ENCODE assay signal across 1 cellular context in genomic region chr15:44728576-44729393, GRCh38.
TF ChIP-seq lines count a peak whose summit lies in the region.

No MANE protein-coding gene starts in this region.

TF ChIP-seq in HepG2, 621 proteins besides CTCF, POLR2A, EP300 and RAD21 (continued from another document and continues in another):
- TF ChIP-seq TFDP2 (CRISPR knock-in tag; IDR thresholded peaks at IDR 0.05): no peak; the same call in 1 of the 2 replicates
- TF ChIP-seq ZNF501 (CRISPR knock-in tag; IDR thresholded peaks at IDR 0.05): peak; percentile 59; the same call in 1 of the 2 replicates
- no peak for TF ChIP-seq ZNF382 (CRISPR knock-in tag; IDR thresholded peaks at IDR 0.05; ENCODE audit: borderline replicate concordance)
- TF ChIP-seq ATF5 (CRISPR knock-in tag; IDR thresholded peaks at IDR 0.05; ENCODE audit: low read depth): no peak
- no peak; the same call in 1 of the 2 replicates for TF ChIP-seq ZNF891 (CRISPR knock-in tag; IDR thresholded peaks at IDR 0.05)
- peak; percentile 59; the same call in 1 of the 2 replicates for TF ChIP-seq ZNF839 (CRISPR knock-in tag; IDR thresholded peaks at IDR 0.05; ENCODE audit: borderline replicate concordance)
- peak; percentile 66; the same call in 1 of the 2 replicates for TF ChIP-seq ARNT2 (CRISPR knock-in tag; IDR thresholded peaks at IDR 0.05; ENCODE audit: low read depth)
- TF ChIP-seq PHF20 (CRISPR knock-in tag; IDR thresholded peaks at IDR 0.05): peak; percentile 40; the same call in 1 of the 2 replicates
- no peak for TF ChIP-seq MTF1 (CRISPR knock-in tag; IDR thresholded peaks at IDR 0.05)
- no peak for TF ChIP-seq ZNF282 (IDR thresholded peaks at IDR 0.05; ENCODE audit: partially characterized antibody)
- peak; percentile 38; the same call in 1 of the 2 replicates for TF ChIP-seq NFKBIZ (CRISPR knock-in tag; IDR thresholded peaks at IDR 0.05)
- TF ChIP-seq ZBTB37 (CRISPR knock-in tag; IDR thresholded peaks at IDR 0.05): no peak
- 0 out of 2 replicates have a peak, but pooled peaks have one; percentile 16 for TF ChIP-seq ISL2 (CRISPR knock-in tag; IDR thresholded peaks at IDR 0.05)
- TF ChIP-seq ZNF143 (CRISPR knock-in tag; IDR thresholded peaks at IDR 0.05): no peak
- TF ChIP-seq ZNF800 (CRISPR knock-in tag; IDR thresholded peaks at IDR 0.05): peak; percentile 11; the same call in 1 of the 2 replicates
- peak; percentile 15; the same call in 1 of the 2 replicates for TF ChIP-seq KAT7 (CRISPR knock-in tag; IDR thresholded peaks at IDR 0.05; ENCODE audit: borderline replicate concordance)
- no peak for TF ChIP-seq REL (CRISPR knock-in tag; conservative IDR thresholded peaks at IDR 0.05)
- TF ChIP-seq TRAFD1 (CRISPR knock-in tag; IDR thresholded peaks at IDR 0.05; ENCODE audit: borderline replicate concordance): no peak; the same call in 1 of the 2 replicates
- TF ChIP-seq TAF1 (CRISPR knock-in tag; IDR thresholded peaks at IDR 0.05): peak; percentile 81
- no peak for TF ChIP-seq MED8 (CRISPR knock-in tag; IDR thresholded peaks at IDR 0.05; ENCODE audit: insufficient replicate concordance)
- no peak for TF ChIP-seq ZNF607 (CRISPR knock-in tag; IDR thresholded peaks at IDR 0.05; ENCODE audit: borderline replicate concordance)
- TF ChIP-seq HNF1B (CRISPR knock-in tag; IDR thresholded peaks at IDR 0.05): peak; percentile 14; the same call in 1 of the 2 replicates
- 0 out of 2 replicates have a peak, but pooled peaks have one; percentile 10 for TF ChIP-seq SOX13 (IDR thresholded peaks at IDR 0.05)
- TF ChIP-seq SOX13 (CRISPR knock-in tag; conservative IDR thresholded peaks at IDR 0.05 in 1 of 2, IDR thresholded peaks at IDR 0.05 in 1 of 2): peak in 1 of 2 experiments; percentile 6; a peak in 1 of 4 replicates
- TF ChIP-seq GFI1 (CRISPR knock-in tag; IDR thresholded peaks at IDR 0.05; ENCODE audit: borderline replicate concordance): peak; percentile 81
- TF ChIP-seq ZNF44 (CRISPR knock-in tag; IDR thresholded peaks at IDR 0.05): no peak
- peak; percentile 91 for TF ChIP-seq FOSL2 (CRISPR knock-in tag; IDR thresholded peaks at IDR 0.05)
- TF ChIP-seq ZNF205 (CRISPR knock-in tag; IDR thresholded peaks at IDR 0.05): no peak
- TF ChIP-seq SP140L (CRISPR knock-in tag; IDR thresholded peaks at IDR 0.05; ENCODE audit: borderline replicate concordance): no peak
- no peak for TF ChIP-seq ZNF720 (CRISPR knock-in tag; IDR thresholded peaks at IDR 0.05)
- TF ChIP-seq ZNF704 (CRISPR knock-in tag; IDR thresholded peaks at IDR 0.05; ENCODE audit: borderline replicate concordance): peak; percentile 62; the same call in 1 of the 2 replicates
- TF ChIP-seq HMG20B (CRISPR knock-in tag; conservative IDR thresholded peaks at IDR 0.05): no peak; the same call in 1 of the 2 replicates
- TF ChIP-seq XRCC5 (optimal IDR thresholded peaks at IDR 0.05; ENCODE audit: low read length): no peak
- no peak for TF ChIP-seq KDM4B (CRISPR knock-in tag; IDR thresholded peaks at IDR 0.05)
- no peak for TF ChIP-seq CBFB (CRISPR knock-in tag; IDR thresholded peaks at IDR 0.05)
- TF ChIP-seq SNAI1 (CRISPR knock-in tag; IDR thresholded peaks at IDR 0.05; ENCODE audit: borderline replicate concordance): 0 out of 2 replicates have a peak, but pooled peaks have one; percentile 28
- 0 out of 2 replicates have a peak, but pooled peaks have one; percentile 66 for TF ChIP-seq ZFP36L1 (CRISPR knock-in tag; IDR thresholded peaks at IDR 0.05)
- no peak; the same call in 1 of the 2 replicates for TF ChIP-seq AKAP8 (CRISPR knock-in tag; IDR thresholded peaks at IDR 0.05)
- TF ChIP-seq ZBTB2 (CRISPR knock-in tag; IDR thresholded peaks at IDR 0.05; ENCODE audit: low read depth): no peak
- peak; percentile 75 for TF ChIP-seq RBM39 (IDR thresholded peaks at IDR 0.05; ENCODE audit: low read depth, low read length, poor library complexity, severe bottlenecking)
- peak; percentile 85 for TF ChIP-seq ZFX (CRISPR knock-in tag; IDR thresholded peaks at IDR 0.05; ENCODE audit: low read depth)
- TF ChIP-seq ZNF292 (CRISPR knock-in tag; IDR thresholded peaks at IDR 0.05; ENCODE audit: borderline replicate concordance, low read depth): no peak; the same call in 1 of the 2 replicates
- no peak for TF ChIP-seq DR1 (CRISPR knock-in tag; IDR thresholded peaks at IDR 0.05)
- TF ChIP-seq ETV5 (CRISPR knock-in tag; IDR thresholded peaks at IDR 0.05; ENCODE audit: borderline replicate concordance): peak; percentile 7; the same call in 1 of the 2 replicates
- no peak for TF ChIP-seq ZSCAN9 (CRISPR knock-in tag; IDR thresholded peaks at IDR 0.05; ENCODE audit: borderline replicate concordance)
- TF ChIP-seq ZFP82 (CRISPR knock-in tag; IDR thresholded peaks at IDR 0.05; ENCODE audit: borderline replicate concordance): no peak
- peak; percentile 52; the same call in 1 of the 2 replicates for TF ChIP-seq CCDC6 (CRISPR knock-in tag; IDR thresholded peaks at IDR 0.05)
- no peak for TF ChIP-seq THYN1 (CRISPR knock-in tag; IDR thresholded peaks at IDR 0.05; ENCODE audit: borderline replicate concordance, low read depth)
- no peak for TF ChIP-seq ZNF605 (CRISPR knock-in tag; IDR thresholded peaks at IDR 0.05)
- TF ChIP-seq EHMT2 (IDR thresholded peaks at IDR 0.05; ENCODE audit: borderline replicate concordance, low read depth, low read length): no peak
- peak; percentile 29; the same call in 1 of the 2 replicates for TF ChIP-seq ZBTB10 (CRISPR knock-in tag; IDR thresholded peaks at IDR 0.05; ENCODE audit: borderline replicate concordance)
- no peak for TF ChIP-seq EEA1 (CRISPR knock-in tag; IDR thresholded peaks at IDR 0.05; ENCODE audit: borderline replicate concordance)
- TF ChIP-seq FIP1L1 (IDR thresholded peaks at IDR 0.05; ENCODE audit: borderline replicate concordance, insufficient read depth, low read depth, low read length): no peak
- TF ChIP-seq ZNF317 (CRISPR knock-in tag; IDR thresholded peaks at IDR 0.05): peak; percentile 61; the same call in 1 of the 2 replicates
- TF ChIP-seq JDP2 (CRISPR knock-in tag; IDR thresholded peaks at IDR 0.05; ENCODE audit: borderline replicate concordance): no peak
- no peak for TF ChIP-seq KLF11 (CRISPR knock-in tag; IDR thresholded peaks at IDR 0.05)
- TF ChIP-seq HOXA9 (CRISPR knock-in tag; IDR thresholded peaks at IDR 0.05; ENCODE audit: borderline replicate concordance): no peak
- no peak for TF ChIP-seq GTF3A (CRISPR knock-in tag; conservative IDR thresholded peaks at IDR 0.05)
